Comparison of ENCODE assay signal across 9 cellular contexts in the genomic region with DNA sequence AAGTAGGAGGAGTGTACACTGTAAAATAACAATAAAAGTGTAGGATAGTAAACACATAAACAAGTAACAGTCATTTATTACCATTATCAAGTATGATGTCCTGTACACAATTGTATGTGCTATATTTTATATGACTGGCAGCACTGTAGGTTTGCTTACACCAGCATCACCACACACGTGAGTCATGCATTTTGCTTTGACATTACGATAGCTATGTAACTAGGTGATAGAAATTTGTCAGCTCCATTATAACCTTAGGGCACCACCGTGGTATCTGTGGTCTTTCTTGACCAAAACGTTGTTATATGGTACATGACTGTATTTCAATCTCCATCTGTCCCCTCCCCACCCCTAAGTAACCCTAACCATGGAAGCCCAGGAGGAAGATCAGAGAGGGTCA. TPM values are rescaled to one million over a fixed set of nuclear protein-coding genes. Genes with fewer than 3 reads are reported as not detected.
DNase-seq lines count a peak whose midpoint lies in the region; ATAC-seq and TF ChIP-seq lines count a peak whose summit lies in the region.
"Had no signal": no experiment of that assay in that cellular context is flagged by ENCODE, and none has a peak within 500 bp of the region (broad histone marks: within the 10 kb centered on the region; RNA-seq: fewer than 3 reads in every experiment).

No MANE protein-coding gene starts in this region.

- H3K27me3 Mint-ChIP-seq in activated naive CD4-positive, alpha-beta T cell treated with anti-CD3 and anti-CD28 coated beads for 36 hours (ENCODE audit: low read depth), result no peaks in the 10 kb centered on the region
- H3K27me3 Mint-ChIP-seq in activated naive CD4-positive, alpha-beta T cell treated with anti-CD3 and anti-CD28 coated beads, Interleukin-2, amount 10 ng/mL, durations not matched to agents 7 days and 5 days, result peaks cover 22% of the 10 kb centered on the region
- peaks cover 6 to 11% (median 11%) of the 10 kb centered on the region in 3 donors for H3K27me3 Mint-ChIP-seq in immature natural killer cell (ENCODE audit: low read depth in 3 of 3)

- TF ChIP-seq CTCF in tibial artery (IDR thresholded peaks at IDR 0.05), result no peak

- no peaks in the 10 kb centered on the region for H3K36me3 Mint-ChIP-seq in activated naive CD4-positive, alpha-beta T cell treated with anti-CD3 and anti-CD28 coated beads for 36 hours (ENCODE audit: low read depth)
- H3K36me3 Mint-ChIP-seq in activated naive CD4-positive, alpha-beta T cell treated with anti-CD3 and anti-CD28 coated beads, Interleukin-2, amount 10 ng/mL, durations not matched to agents 7 days and 5 days, result no peaks in the 10 kb centered on the region
- H3K36me3 Mint-ChIP-seq in immature natural killer cell, result no peaks in the 10 kb centered on the region

- no peak for ATAC-seq in HG03457 (IDR thresholded peaks at IDR 0.05; ENCODE audit: unreplicated experiment)

- CTCF ChIA-PET in activated naive CD4-positive, alpha-beta T cell treated with anti-CD3 and anti-CD28 coated beads for 36 hours (lab: Charles Lee), result interaction anchor here (1.2 kb wide), 1 partner anchor 10 kb away, joined by 5 read pairs; no protein-coding TSS in a partner anchor
- CTCF ChIA-PET in activated naive CD4-positive, alpha-beta T cell treated with anti-CD3 and anti-CD28 coated beads, Interleukin-2, amount 10 ng/mL, durations not matched to agents 7 days and 5 days (lab: Charles Lee), result interaction anchor here (3.0 kb wide), 1 partner anchor 24 kb away, joined by 10 read pairs; no protein-coding TSS in a partner anchor

- H3K27ac Mint-ChIP-seq in activated naive CD4-positive, alpha-beta T cell treated with anti-CD3 and anti-CD28 coated beads for 36 hours, result no peak overlapping the region
- peak overlapping the region; percentile 71 for H3K27ac Mint-ChIP-seq in activated naive CD4-positive, alpha-beta T cell treated with anti-CD3 and anti-CD28 coated beads, Interleukin-2, amount 10 ng/mL, durations not matched to agents 7 days and 5 days
- peak overlapping the region; percentile 87 to 95 (median 92) for H3K27ac Mint-ChIP-seq in immature natural killer cell

- peak overlapping the region; percentile 76 for H3K4me3 Mint-ChIP-seq in activated naive CD4-positive, alpha-beta T cell treated with anti-CD3 and anti-CD28 coated beads for 36 hours
- H3K4me3 Mint-ChIP-seq in activated naive CD4-positive, alpha-beta T cell treated with anti-CD3 and anti-CD28 coated beads, Interleukin-2, amount 10 ng/mL, durations not matched to agents 7 days and 5 days, result peak overlapping the region; percentile 82
- H3K4me3 Mint-ChIP-seq in immature natural killer cell, result peak overlapping the region; percentile 86 to 92 (median 90)

- peak overlapping the region; percentile 85 to 94 for H3K4me3 ChIP-seq in tibial artery

- peaks cover 0 to 15% (median 8%) of the 10 kb centered on the region in 3 donors for H3K36me3 ChIP-seq in tibial artery

- H3K9me3 Mint-ChIP-seq in activated naive CD4-positive, alpha-beta T cell treated with anti-CD3 and anti-CD28 coated beads for 36 hours, result no peaks in the 10 kb centered on the region
- no peaks in the 10 kb centered on the region for H3K9me3 Mint-ChIP-seq in activated naive CD4-positive, alpha-beta T cell treated with anti-CD3 and anti-CD28 coated beads, Interleukin-2, amount 10 ng/mL, durations not matched to agents 7 days and 5 days
- H3K9me3 Mint-ChIP-seq in immature natural killer cell, result no peaks in the 10 kb centered on the region

- H3K9me3 ChIP-seq in tibial artery, result no peaks in the 10 kb centered on the region

- H3K27ac ChIP-seq in tibial artery, result peak overlapping the region; percentile 90 to 92

- intact Hi-C loops in activated naive CD4-positive, alpha-beta T cell treated with anti-CD3 and anti-CD28 coated beads for 36 hours (cut with micrococcal nuclease), result no loop called here
- intact Hi-C loops in tibial artery (cut with DNase I; ENCODE audit: low total_unique reads), result loop anchor here (10.0 kb wide), 1 partner anchor 52 kb away; the partner anchor contains the start of gene NPTXR

- no peak for DNase-seq in activated naive CD4-positive, alpha-beta T cell treated with anti-CD3 and anti-CD28 coated beads for 36 hours
- DNase-seq in activated naive CD4-positive, alpha-beta T cell treated with anti-CD3 and anti-CD28 coated beads, Interleukin-2, amount 50 U/mL, for 16 hours, result no peak
- DNase-seq in activated naive CD4-positive, alpha-beta T cell treated with anti-CD3 and anti-CD28 coated beads, Interleukin-2, amount 10 ng/mL, durations not matched to agents 7 days and 5 days, result no peak
- DNase-seq in immature natural killer cell, result no peak
- no peak for DNase-seq in tibial artery
- no peak for DNase-seq in mesenteric fat pad (ENCODE audit: low spot score)
- DNase-seq in NCI-H2227 (lab: John Stamatoyannopoulos, UW; ENCODE audit: unreplicated experiment), result no peak
- DNase-seq: GDM1 had no signal

- H3K4me1 ChIP-seq in tibial artery, result peaks cover 0 to 26% (median 20%) of the 10 kb centered on the region in 4 donors

- H3K27me3 ChIP-seq in tibial artery, result no peaks in the 10 kb centered on the region

- H3K4me1 Mint-ChIP-seq in activated naive CD4-positive, alpha-beta T cell treated with anti-CD3 and anti-CD28 coated beads for 36 hours (ENCODE audit: low read depth), result peaks cover 8% of the 10 kb centered on the region
- peaks cover 17% of the 10 kb centered on the region for H3K4me1 Mint-ChIP-seq in activated naive CD4-positive, alpha-beta T cell treated with anti-CD3 and anti-CD28 coated beads, Interleukin-2, amount 10 ng/mL, durations not matched to agents 7 days and 5 days
- H3K4me1 Mint-ChIP-seq in immature natural killer cell, result peaks cover 17 to 20% of the 10 kb centered on the region in 2 donors

RNA-seq across cellular contexts. Expression of gene DNAL4, which starts 1.1 kb away (rescaled TPM):
- total RNA-seq in activated naive CD4-positive, alpha-beta T cell treated with anti-CD3 and anti-CD28 coated beads for 36 hours, result 1 to 10 TPM; 5.9 to 8.0 TPM
- polyA plus RNA-seq in immature natural killer cell, result 10 to 100 TPM; 16.7 to 16.9 (median 16.8) TPM
- 7.2 TPM for total RNA-seq in mesenteric fat pad

RNA-seq across cellular contexts. Expression of gene SUN2, which starts 37.0 kb away (rescaled TPM):
- total RNA-seq in activated naive CD4-positive, alpha-beta T cell treated with anti-CD3 and anti-CD28 coated beads for 36 hours, result 100 to 1,000 TPM; 120 to 121 TPM
- 100 to 1,000 TPM; 444 to 668 (median 473) TPM for polyA plus RNA-seq in immature natural killer cell
- 286 TPM for total RNA-seq in mesenteric fat pad

RNA-seq across cellular contexts. Expression of gene NPTXR, which starts 51.0 kb away (rescaled TPM):
- total RNA-seq in activated naive CD4-positive, alpha-beta T cell treated with anti-CD3 and anti-CD28 coated beads for 36 hours, result 1 to 10 TPM; 1.4 to 1.5 TPM
- 1 to 10 TPM in 1 of 3 donors, under 1 TPM in 2; 0.59 to 1.4 (median 0.66) TPM for polyA plus RNA-seq in immature natural killer cell
- 5.5 TPM for total RNA-seq in mesenteric fat pad
